27 cellular contexts compared by ENCODE assay signal in the genomic region with DNA sequence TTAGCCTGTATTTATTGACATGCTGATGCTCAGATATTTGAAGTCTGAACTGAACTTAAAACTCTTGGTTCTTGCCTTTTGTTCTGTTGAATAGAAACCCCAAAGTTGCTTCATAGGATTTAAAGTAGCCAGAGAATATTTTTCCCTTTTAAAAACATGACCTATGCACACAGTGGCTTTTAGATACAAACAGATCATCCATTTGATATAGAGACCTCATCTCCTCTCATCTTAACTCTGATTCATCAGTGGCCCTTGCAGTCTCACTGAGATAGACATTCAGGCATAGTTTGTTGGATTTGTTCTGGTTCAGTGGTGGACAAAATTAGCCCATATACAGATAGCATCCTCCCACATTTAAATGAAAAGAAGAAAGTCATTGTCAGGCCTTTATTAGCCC. TPM values are rescaled to one million over a fixed set of nuclear protein-coding genes. Genes with fewer than 3 reads are reported as not detected.
A peak's percentile ranks its signal among the peaks of the same experiment; 100 is the strongest.
DNase-seq lines count a peak whose midpoint lies in the region; TF ChIP-seq lines count a peak whose summit lies in the region.
"Had no signal": no experiment of that assay in that cellular context is flagged by ENCODE, and none has a peak within 500 bp of the region (broad histone marks: within the 10 kb centered on the region; RNA-seq: fewer than 3 reads in every experiment).

No MANE protein-coding gene starts in this region.

- H2AFZ ChIP-seq in Loucy (ENCODE audit: low read length): 0 out of 2 replicates have a peak overlapping the region, but pooled peaks have one; percentile 27

- no peaks in the 10 kb centered on the region for H3K9me3 ChIP-seq in Loucy (ENCODE audit: insufficient read depth, low read depth, low read length)
- peaks cover 0 to 8% (median 0%) of the 10 kb centered on the region in 8 donors for H3K9me3 ChIP-seq in spleen
- no peaks in the 10 kb centered on the region for H3K9me3 ChIP-seq in suprapubic skin
- H3K9me3 ChIP-seq: adrenal gland, prostate gland had no signal

- TF ChIP-seq CTCF in Loucy (conservative IDR thresholded peaks at IDR 0.05; ENCODE audit: low read length): no peak
- no peak for TF ChIP-seq CTCF in spleen (IDR thresholded peaks at IDR 0.05 in 8 of 11, conservative IDR thresholded peaks at IDR 0.05 in 3 of 11)
- TF ChIP-seq CTCF in suprapubic skin (IDR thresholded peaks at IDR 0.05): no peak

- TF ChIP-seq POLR2A in spleen (IDR thresholded peaks at IDR 0.05) (no peak), suprapubic skin (IDR thresholded peaks at IDR 0.05) (no peak)

- H3K4me1 ChIP-seq in Loucy (ENCODE audit: insufficient read depth, low read length, poor library complexity, severe bottlenecking): peaks cover 6% of the 10 kb centered on the region
- peaks cover 0 to 14% (median 5%) of the 10 kb centered on the region in 6 donors for H3K4me1 ChIP-seq in spleen
- H3K4me1 ChIP-seq in suprapubic skin: peaks cover 29% of the 10 kb centered on the region
- H3K4me1 ChIP-seq: BLaER1 treated with 17β-estradiol and CSF1 and Interleukin-3, amounts not matched to agents 10 nM and 100 nM; prostate gland had no signal

- H3K36me3 ChIP-seq in Loucy (ENCODE audit: insufficient read depth, low read length) (no peaks in the 10 kb centered on the region), spleen (no peaks in the 10 kb centered on the region), suprapubic skin (no peaks in the 10 kb centered on the region)
- H3K36me3 ChIP-seq: adrenal gland; BLaER1 treated with 17β-estradiol and CSF1 and Interleukin-3, amounts not matched to agents 10 nM and 100 nM; prostate gland; sigmoid colon had no signal

- DNase-seq in activated T-helper 2 cell treated with anti-CD3 and anti-CD28 coated beads, Interferon-gamma antibody, Interleukin-2, Interleukin-4, amounts not matched to agents 10 μg/mL and 5 μg/mL and 100 μg/mL, durations not matched to agents 14 hours and 24 hours and 36 hours (ENCODE audit: low spot score): no peak
- DNase-seq in fibroblast of peridontal ligament (ENCODE audit: extremely low read depth): peak; percentile 24
- peak; percentile 19 for DNase-seq in renal cortical epithelial cell (ENCODE audit: low read depth)
- DNase-seq in spleen: no peak
- no peak for DNase-seq in NCI-H2029 (lab: John Stamatoyannopoulos, UW)
- DNase-seq in suprapubic skin (ENCODE audit: low spot score in 2 of 2): no peak
- DNase-seq: activated CD4-positive, alpha-beta T cell treated with anti-CD3 and anti-CD28 coated beads, Interleukin-2, amount 50 U/mL, for 4 hours; activated CD4-positive, CD25-positive, alpha-beta regulatory T cell; activated naive CD4-positive, alpha-beta T cell treated with anti-CD3 and anti-CD28 coated beads for 36 hours; adrenal gland; DMS79; dorsolateral prefrontal cortex; glutamatergic neuron; HCEC 1CT; midbrain; naive B cell; NCI-H1436; NCI-H774; sigmoid colon; stimulated activated CD4-positive, alpha-beta T cell treated with anti-CD3 and anti-CD28 coated beads, Interleukin-4, amount 100 ng/mL, for 4 hours; substantia nigra had no signal

- no peaks in the 10 kb centered on the region for H3F3A ChIP-seq in Loucy (ENCODE audit: low read depth)

- H3K36me3 Mint-ChIP-seq in activated T-helper 2 cell treated with anti-CD3 and anti-CD28 coated beads, Interferon-gamma antibody, Interleukin-2, Interleukin-4, amounts not matched to agents 10 μg/mL and 5 μg/mL and 100 μg/mL, durations not matched to agents 14 hours and 24 hours and 36 hours (ENCODE audit: low read depth): no peaks in the 10 kb centered on the region
- H3K36me3 Mint-ChIP-seq: naive B cell, type B pancreatic cell had no signal

- H3K79me2 ChIP-seq in Loucy (ENCODE audit: insufficient read depth, low read length): no peaks in the 10 kb centered on the region

- H3K4me1 Mint-ChIP-seq in activated T-helper 2 cell treated with anti-CD3 and anti-CD28 coated beads, Interferon-gamma antibody, Interleukin-2, Interleukin-4, amounts not matched to agents 10 μg/mL and 5 μg/mL and 100 μg/mL, durations not matched to agents 14 hours and 24 hours and 36 hours (ENCODE audit: low read depth): peaks cover 10% of the 10 kb centered on the region

- H3K4me3 ChIP-seq in Loucy (ENCODE audit: low read length, poor library complexity, severe bottlenecking): no peak overlapping the region
- no peak overlapping the region for H3K4me3 ChIP-seq in spleen
- H3K4me3 ChIP-seq in suprapubic skin: no peak overlapping the region
- H3K4me3 ChIP-seq: adrenal gland; BLaER1 treated with 17β-estradiol and CSF1 and Interleukin-3, amounts not matched to agents 10 nM and 100 nM; dorsolateral prefrontal cortex; prostate gland; sigmoid colon had no signal

- H3K27ac ChIP-seq in spleen: peak overlapping the region in 4 of 8 donors; percentile 2 to 25 (median 10)
- H3K27ac ChIP-seq in suprapubic skin: no peak overlapping the region
- H3K27ac ChIP-seq: adrenal gland; BLaER1 treated with 17β-estradiol and CSF1 and Interleukin-3, amounts not matched to agents 10 nM and 100 nM; dorsolateral prefrontal cortex; KMS-11; prostate gland; sigmoid colon had no signal

- H3K27me3 ChIP-seq in Loucy (ENCODE audit: insufficient read depth, low read length, poor library complexity, severe bottlenecking) (no peaks in the 10 kb centered on the region), spleen (replicated peaks in 1 of 7) (no peaks in the 10 kb centered on the region), suprapubic skin (no peaks in the 10 kb centered on the region)
- H3K27me3 ChIP-seq: adrenal gland; BLaER1 treated with 17β-estradiol and CSF1 and Interleukin-3, amounts not matched to agents 10 nM and 100 nM; dorsolateral prefrontal cortex; sigmoid colon had no signal

- no peak overlapping the region for H3K4me2 ChIP-seq in Loucy (ENCODE audit: low read depth, low read length, poor library complexity, severe bottlenecking)
- H3K4me2 ChIP-seq: BLaER1 treated with 17β-estradiol and CSF1 and Interleukin-3, amounts not matched to agents 10 nM and 100 nM; KMS-11 had no signal

- H3K27ac Mint-ChIP-seq in activated T-helper 2 cell treated with anti-CD3 and anti-CD28 coated beads, Interferon-gamma antibody, Interleukin-2, Interleukin-4, amounts not matched to agents 10 μg/mL and 5 μg/mL and 100 μg/mL, durations not matched to agents 14 hours and 24 hours and 36 hours: peak overlapping the region; percentile 0
- H3K27ac Mint-ChIP-seq: activated naive CD4-positive, alpha-beta T cell treated with anti-CD3 and anti-CD28 coated beads for 36 hours; naive B cell; T-helper 1 cell treated with Interleukin-12 subunit alpha and Interleukin-12 subunit beta and Interleukin-4 antibody, amounts not matched to agents 30 μg/mL and 1 μg/mL, for 36 hours; type B pancreatic cell had no signal

- H3K9me3 Mint-ChIP-seq in activated T-helper 2 cell treated with anti-CD3 and anti-CD28 coated beads, Interferon-gamma antibody, Interleukin-2, Interleukin-4, amounts not matched to agents 10 μg/mL and 5 μg/mL and 100 μg/mL, durations not matched to agents 14 hours and 24 hours and 36 hours: no peaks in the 10 kb centered on the region
- H3K9me3 Mint-ChIP-seq: activated naive CD4-positive, alpha-beta T cell treated with anti-CD3 and anti-CD28 coated beads for 36 hours; T-helper 1 cell treated with Interleukin-12 subunit alpha and Interleukin-12 subunit beta and Interleukin-4 antibody, amounts not matched to agents 30 μg/mL and 1 μg/mL, for 36 hours; type B pancreatic cell had no signal

- no peak for TF ChIP-seq EP300 in suprapubic skin (IDR thresholded peaks at IDR 0.05)

- no peaks in the 10 kb centered on the region for H3K9me2 ChIP-seq in Loucy (replicated peaks; ENCODE audit: low read depth, low read length)

- H3K27me3 Mint-ChIP-seq in activated T-helper 2 cell treated with anti-CD3 and anti-CD28 coated beads, Interferon-gamma antibody, Interleukin-2, Interleukin-4, amounts not matched to agents 10 μg/mL and 5 μg/mL and 100 μg/mL, durations not matched to agents 14 hours and 24 hours and 36 hours (ENCODE audit: low read depth): no peaks in the 10 kb centered on the region
- H3K27me3 Mint-ChIP-seq: type B pancreatic cell had no signal

- H3K9ac ChIP-seq in Loucy (ENCODE audit: low read depth, low read length, poor library complexity, severe bottlenecking): no peak overlapping the region
- H3K9ac ChIP-seq: BLaER1 treated with 17β-estradiol and CSF1 and Interleukin-3, amounts not matched to agents 10 nM and 100 nM; KMS-11 had no signal

- H3K4me3 Mint-ChIP-seq in activated T-helper 2 cell treated with anti-CD3 and anti-CD28 coated beads, Interferon-gamma antibody, Interleukin-2, Interleukin-4, amounts not matched to agents 10 μg/mL and 5 μg/mL and 100 μg/mL, durations not matched to agents 14 hours and 24 hours and 36 hours (ENCODE audit: low read depth): no peak overlapping the region
- H3K4me3 Mint-ChIP-seq: activated naive CD4-positive, alpha-beta T cell treated with anti-CD3 and anti-CD28 coated beads for 36 hours; naive B cell; T-helper 1 cell treated with Interleukin-12 subunit alpha and Interleukin-12 subunit beta and Interleukin-4 antibody, amounts not matched to agents 30 μg/mL and 1 μg/mL, for 36 hours; type B pancreatic cell had no signal

- intact Hi-C loops in activated T-helper 2 cell treated with anti-CD3 and anti-CD28 coated beads, Interferon-gamma antibody, Interleukin-2, Interleukin-4, amounts not matched to agents 10 μg/mL and 5 μg/mL and 100 μg/mL, durations not matched to agents 14 hours and 24 hours and 36 hours (cut with micrococcal nuclease): no loop called here
- intact Hi-C loops in spleen (cut with DNase I; ENCODE audit: low total_unique reads): no loop called here

- no peaks in the 10 kb centered on the region for H4K20me1 ChIP-seq in Loucy (ENCODE audit: insufficient read depth, low read length, poor library complexity, severe bottlenecking)
- H4K20me1 ChIP-seq: BLaER1 treated with 17β-estradiol and CSF1 and Interleukin-3, amounts not matched to agents 10 nM and 100 nM had no signal

RNA-seq across cellular contexts. Expression of gene PJA2, which starts 43.5 kb away (rescaled TPM):
- 52.2 and 52.9 TPM in 2 replicates for total RNA-seq in activated T-helper 2 cell treated with anti-CD3 and anti-CD28 coated beads, Interferon-gamma antibody, Interleukin-2, Interleukin-4, amounts not matched to agents 10 μg/mL and 5 μg/mL and 100 μg/mL, durations not matched to agents 14 hours and 24 hours and 36 hours
- total RNA-seq in renal cortical epithelial cell (78.7 and 139 TPM in 2 replicates), spleen (100 to 1,000 TPM in 4 of 7 donors, 10 to 100 TPM in 3; 84.0 to 133 (median 107) TPM), suprapubic skin (10 to 100 TPM; 43.5 to 68.1 (median 65.0) TPM)
- polyA plus RNA-seq in spleen: 10 to 100 TPM; 15.3 to 29.5 (median 22.5) TPM

Comparison
In these comparisons a context has a peak if more than half of its experiments do, and no peak if none do; other contexts are left out.
1. DNase-seq: peak in fibroblast of peridontal ligament (single experiment) and renal cortical epithelial cell (single experiment); none in activated T-helper 2 cell treated with anti-CD3 and anti-CD28 coated beads, Interferon-gamma antibody, Interleukin-2, Interleukin-4, amounts not matched to agents 10 μg/mL and 5 μg/mL and 100 μg/mL, durations not matched to agents 14 hours and 24 hours and 36 hours (single experiment), spleen (single experiment), NCI-H2029 (single experiment) and suprapubic skin (0 of 2).